8 cellular contexts compared by ENCODE assay signal in the genomic region with DNA sequence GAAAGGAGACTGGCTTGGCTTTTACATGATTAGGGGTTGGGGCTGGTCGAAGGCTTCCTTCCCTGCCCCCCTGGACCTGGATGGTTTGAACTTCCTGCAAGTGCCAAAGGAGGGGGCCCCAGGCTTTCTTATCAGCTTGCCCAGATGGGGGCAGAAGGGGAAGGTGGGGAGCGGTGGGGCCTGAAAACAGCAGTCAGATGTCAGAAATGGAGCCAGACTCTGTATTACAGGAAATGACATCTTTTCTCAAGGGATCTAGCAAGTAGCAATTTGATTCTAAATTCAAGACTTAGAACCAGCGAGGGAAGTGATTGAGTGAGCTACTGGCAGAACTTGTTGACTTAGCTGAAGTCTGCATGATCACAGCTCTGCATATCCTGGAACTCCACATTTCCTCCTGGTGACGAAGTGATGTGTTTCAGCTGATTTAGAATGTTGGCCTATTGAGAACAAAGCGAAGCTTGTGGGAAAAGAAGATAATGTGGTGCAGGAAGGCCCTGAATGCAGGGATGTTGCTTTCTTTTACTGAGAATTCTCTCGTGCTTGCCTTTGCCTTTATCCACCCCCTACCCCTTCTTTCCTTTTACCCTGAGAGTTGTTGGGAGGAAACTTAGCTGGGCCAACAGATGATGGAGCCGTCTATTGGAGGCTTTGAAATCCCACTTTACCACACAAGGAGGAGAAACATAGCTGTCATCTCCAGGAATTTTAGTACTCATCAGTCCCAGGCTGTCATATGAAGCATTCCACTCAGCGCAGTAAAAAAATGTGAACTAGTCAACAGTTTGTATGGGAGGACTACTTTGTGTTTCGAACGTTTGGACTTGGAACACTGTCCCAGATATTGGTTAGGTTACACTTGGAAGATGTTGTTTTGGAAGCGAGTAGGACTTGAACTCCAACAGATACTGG.
DNase-seq lines count a peak whose midpoint lies in the region; ATAC-seq and TF ChIP-seq lines count a peak whose summit lies in the region.

No MANE protein-coding gene starts in this region.

- peak; percentile 39; the same call in 1 of the 3 replicates for TF ChIP-seq CTCF in GM12872 (IDR thresholded peaks at IDR 0.05; ENCODE audit: insufficient read depth, low read depth, low read length)
- no peak for TF ChIP-seq CTCF in coronary artery (IDR thresholded peaks at IDR 0.05)

- H3K27me3 ChIP-seq in muscle layer of duodenum (ENCODE audit: low read depth, low read length) = no peaks in the 10 kb centered on the region

- no peaks in the 10 kb centered on the region for H3K9me3 ChIP-seq in muscle layer of duodenum (ENCODE audit: control insufficient read depth in 1 of 2, low read length in 2 of 2)

- peak overlapping the region; percentile 50 to 71 for H3K27ac ChIP-seq in coronary artery
- H3K27ac ChIP-seq in muscle layer of duodenum (ENCODE audit: low read length) = peak overlapping the region; percentile 56

- peaks cover 4 to 23% of the 10 kb centered on the region in 2 donors for H3K4me1 ChIP-seq in muscle layer of duodenum (ENCODE audit: control insufficient read depth in 1 of 2, insufficient read depth in 2 of 2, low read length in 2 of 2)

- in situ Hi-C loops in KBM-7 (cut with MboI; ENCODE audit: low pct_unique_long_range_greater_than_20kb, low sequenced_read_pairs) = no loop called here

- H3K36me3 ChIP-seq in muscle layer of duodenum (ENCODE audit: control insufficient read depth in 1 of 2, insufficient read depth in 2 of 2, low read length in 2 of 2) = no peaks in the 10 kb centered on the region

- H3K4me3 ChIP-seq in coronary artery (peak overlapping the region; percentile 3), muscle layer of duodenum (ENCODE audit: low read depth in 1 of 2, low read length in 2 of 2) (no peak overlapping the region)

- DNase-seq in KBM-7 (peak; percentile 94), coronary artery (ENCODE audit: low spot score) (no peak), SIG-M5 (lab: John Stamatoyannopoulos, UW) (no peak)
- no peak for DNase-seq in central memory CD4-positive, alpha-beta T cell
- no peak for DNase-seq in stimulated activated CD4-positive, alpha-beta T cell treated with anti-CD3 and anti-CD28 coated beads, Interleukin-1b, Interleukin-23, amount 100 ng/mL, for 48 hours

- ATAC-seq in GM21526 (IDR thresholded peaks at IDR 0.05; ENCODE audit: low FRiP score, unreplicated experiment) = peak; percentile 78
